In the genomic region with DNA sequence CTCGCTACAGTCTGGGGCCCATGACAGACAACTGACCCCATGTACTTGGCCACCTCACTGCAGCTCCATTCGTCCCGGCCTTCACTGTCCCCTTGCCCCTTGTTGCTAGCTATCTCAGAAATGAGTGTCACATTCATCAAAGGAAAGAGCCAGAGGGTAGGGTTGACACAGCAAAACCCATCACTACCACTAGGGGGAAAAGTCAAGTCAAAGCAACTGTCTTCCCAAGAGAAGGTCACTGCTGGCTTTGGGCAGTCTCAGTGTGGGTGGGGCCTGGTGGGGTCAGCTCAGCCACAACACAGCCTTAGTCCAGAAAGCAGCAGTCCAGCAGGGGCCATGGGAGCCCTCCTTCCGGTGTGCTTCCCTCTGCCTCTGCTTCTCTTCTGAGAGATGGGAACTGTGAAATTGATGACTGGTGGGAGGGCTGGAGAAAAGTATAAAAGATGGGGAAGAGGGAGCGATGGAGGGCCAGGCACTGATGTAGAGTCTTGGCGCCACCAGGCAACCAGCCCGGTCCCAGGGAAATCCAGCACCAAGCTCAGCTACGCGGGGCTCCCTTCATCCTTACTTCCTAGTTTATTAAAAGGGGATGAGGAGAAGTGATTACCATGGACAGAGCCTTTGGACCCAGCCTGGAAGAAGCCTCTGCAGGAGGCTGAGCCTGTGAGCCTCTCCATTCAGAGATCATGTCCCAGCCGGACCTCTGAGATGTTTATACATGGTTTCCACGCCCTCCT, we compare ENCODE assay signal across 8 cellular contexts. TPM values are rescaled to one million over a fixed set of nuclear protein-coding genes. Genes with fewer than 3 reads are reported as not detected.
DNase-seq lines count a peak whose midpoint lies in the region; ATAC-seq, FAIRE-seq and TF ChIP-seq lines count a peak whose summit lies in the region.

No MANE protein-coding gene starts in this region.

- H3K4me3 ChIP-seq in BE2C (ENCODE audit: low read depth, low read length), result no peak overlapping the region
- H3K4me3 ChIP-seq in iPS DF 6.9 (ENCODE audit: low read length), result no peak overlapping the region

- POLR2A ChIA-PET in RWPE1 (lab: Yijun Ruan, JAX; ENCODE audit: low non-redundant PET), result no interaction called here

- ATAC-seq in HG03354 (IDR thresholded peaks at IDR 0.05; ENCODE audit: poor library complexity, severe bottlenecking, unreplicated experiment), result no peak

- H3K36me3 ChIP-seq in BE2C, result no peaks in the 10 kb centered on the region; the same call in 1 of the 2 replicates
- no peaks in the 10 kb centered on the region for H3K36me3 ChIP-seq in iPS DF 6.9 (ENCODE audit: control insufficient read depth, insufficient read depth, low read length)

- no peak for FAIRE-seq in GM19239 (lab: Jason Lieb, UNC)
- FAIRE-seq in frontal cortex (lab: Jason Lieb, UNC), result no peak

- WGBS in iPS DF 6.9 (ENCODE audit: insufficient coverage, insufficient read length), result no CpG with 5 or more reads among the region's 11 CpGs

- DNase-seq in BE2C (peak; percentile 48), GM19239 (ENCODE audit: insufficient read length, low spot score) (peak; percentile 23), RWPE1 (ENCODE audit: low spot score) (peak; percentile 4), iPS DF 6.9 (ENCODE audit: low read depth, low spot score) (peak; percentile 52), frontal cortex (ENCODE audit: low spot score in 2 of 2) (no peak)
- DNase-seq in activated T-cell treated with anti-CD3 and anti-CD28 coated beads, Interleukin-2, amount 50 U/mL, for 1 hour, result no peak
- DNase-seq in activated CD8-positive, alpha-beta memory T cell treated with anti-CD3 and anti-CD28 coated beads for 24 hours, result no peak

- H3K27ac ChIP-seq in RWPE1 (no peak overlapping the region), iPS DF 6.9 (ENCODE audit: low read length) (no peak overlapping the region)

- peak; percentile 80 for TF ChIP-seq CTCF in BE2C (IDR thresholded peaks at IDR 0.05; ENCODE audit: low read depth, low read length)
- no peak for TF ChIP-seq CTCF in RWPE1 (conservative IDR thresholded peaks at IDR 0.05; ENCODE audit: low read depth)

- H3K4me1 ChIP-seq in BE2C (no peaks in the 10 kb centered on the region; the same call in 1 of the 2 replicates), iPS DF 6.9 (ENCODE audit: control insufficient read depth, insufficient read depth, low read length) (no peaks in the 10 kb centered on the region)

- no peaks in the 10 kb centered on the region for H3K27me3 ChIP-seq in BE2C
- no peaks in the 10 kb centered on the region for H3K27me3 ChIP-seq in iPS DF 6.9 (ENCODE audit: control insufficient read depth, insufficient read depth, low read length)

- H3K9me3 ChIP-seq in BE2C (no peaks in the 10 kb centered on the region), iPS DF 6.9 (ENCODE audit: control insufficient read depth, insufficient read depth, low read length) (no peaks in the 10 kb centered on the region)

- CTCF ChIA-PET in RWPE1 (lab: Yijun Ruan, JAX), result no interaction called here

RNA-seq across cellular contexts. Expression of gene PLXNA4, which starts 58.0 kb away (rescaled TPM):
- 8.8 TPM for polyA plus RNA-seq in BE2C (2012; ENCODE audit: insufficient read depth, insufficient read length, low read depth)
- 67.7 TPM for total RNA-seq in frontal cortex

Comparison
In these comparisons a context has a peak if more than half of its experiments do, and no peak if none do; other contexts are left out.
1. DNase-seq: peak in BE2C (single experiment), GM19239 (single experiment), RWPE1 (single experiment) and iPS DF 6.9 (single experiment); none in activated T-cell treated with anti-CD3 and anti-CD28 coated beads, Interleukin-2, amount 50 U/mL, for 1 hour (single experiment), frontal cortex (0 of 2) and activated CD8-positive, alpha-beta memory T cell treated with anti-CD3 and anti-CD28 coated beads for 24 hours (single experiment).